In genomic region chr2:236982693-236983092, GRCh38 we compare ENCODE assay signal across 21 cellular contexts.
DNase-seq lines count a peak whose midpoint lies in the region; ATAC-seq, FAIRE-seq and TF ChIP-seq lines count a peak whose summit lies in the region.
"Had no signal": no experiment of that assay in that cellular context is flagged by ENCODE, and none has a peak within 500 bp of the region (broad histone marks: within the 10 kb centered on the region; RNA-seq: fewer than 3 reads in every experiment).

No MANE protein-coding gene starts in this region.

- peaks cover 0 to 13% (median 5%) of the 10 kb centered on the region in 3 experiments; a peak in 3 of 7 replicates for H3K36me3 Mint-ChIP-seq in H9 (ENCODE audit: insufficient read depth in 1 of 3, low read depth in 3 of 3)
- H3K36me3 Mint-ChIP-seq: CD14-positive monocyte; CD4-positive, alpha-beta memory T cell; IgD-negative memory B cell had no signal

- peak; percentile 1 for DNase-seq in H9
- DNase-seq in hepatocyte (ENCODE audit: low spot score) = no peak
- DNase-seq in mesenteric fat pad (ENCODE audit: low spot score) = peak; percentile 26
- peak; percentile 58 for DNase-seq in small intestine
- no peak for DNase-seq in NCI-H226
- DNase-seq in inferior parietal cortex (ENCODE audit: extremely low spot score) = no peak
- no peak for DNase-seq in stimulated activated naive CD4-positive, alpha-beta T cell (lab: John Stamatoyannopoulos, UW)
- DNase-seq: 8988T; CD4-positive, alpha-beta memory T cell; DMS153; DMS79; GDM1; HFFc6 had no signal

- H3K9ac ChIP-seq in H9 (ENCODE audit: extremely low read depth, insufficient read length, low read length) = no peak overlapping the region
- H3K9ac ChIP-seq: BLaER1 had no signal

- no peak overlapping the region for H3K27ac ChIP-seq in H9 (ENCODE audit: insufficient read length, low read depth, low read length)
- H3K27ac ChIP-seq in hepatocyte = peak overlapping the region; percentile 70
- H3K27ac ChIP-seq in small intestine (ENCODE audit: low read depth in 1 of 2, low read length in 1 of 2) = no peak overlapping the region
- H3K27ac ChIP-seq: BLaER1 had no signal

- no peaks in the 10 kb centered on the region for H3K9me2 ChIP-seq in hepatocyte (replicated peaks; ENCODE audit: insufficient read depth)

- FAIRE-seq in small intestine (lab: Jason Lieb, UNC) = no peak
- FAIRE-seq: GM12892, GM19239, HepG2 had no signal

- H2AK5ac ChIP-seq in H9 (ENCODE audit: insufficient read length, low read length) = no peak overlapping the region

- H3K9me3 Mint-ChIP-seq in H9 = peaks cover 7 to 13% of the 10 kb centered on the region in 2 experiments; a peak in 4 of 5 replicates

- H3K4ac ChIP-seq in H9 (ENCODE audit: low read depth, low read length) = no peak overlapping the region

- H3K4me2 ChIP-seq in H9 (ENCODE audit: insufficient read depth, insufficient read length, low read length) = no peak overlapping the region
- H3K4me2 ChIP-seq in hepatocyte = no peak overlapping the region
- H3K4me2 ChIP-seq: BLaER1 had no signal

- H3K27me3 Mint-ChIP-seq in H9 (ENCODE audit: low read depth) = peaks cover 13% of the 10 kb centered on the region

- H3K79me2 ChIP-seq in H9 (ENCODE audit: insufficient read depth, low read length) (no peaks in the 10 kb centered on the region), hepatocyte (no peaks in the 10 kb centered on the region)

- no peak overlapping the region for H4K5ac ChIP-seq in H9 (ENCODE audit: insufficient read length, low read depth, low read length)

- H3K4me3 ChIP-seq in hepatocyte (no peak overlapping the region), small intestine (ENCODE audit: low read depth in 1 of 2, low read length in 2 of 2) (no peak overlapping the region)
- H3K4me3 ChIP-seq: BLaER1 had no signal

- no peak for TF ChIP-seq CTCF in H9 (conservative IDR thresholded peaks at IDR 0.05)
- no peak for TF ChIP-seq CTCF in hepatocyte (IDR thresholded peaks at IDR 0.05; ENCODE audit: poor library complexity)

- no peak overlapping the region for H2BK120ac ChIP-seq in H9 (ENCODE audit: low read depth, low read length, poor library complexity, severe bottlenecking)

- no peak for ATAC-seq in GM18519 (IDR thresholded peaks at IDR 0.05; ENCODE audit: low FRiP score, unreplicated experiment)
- ATAC-seq: HCT116, HepG2 had no signal

- H3K18ac ChIP-seq in H9 (ENCODE audit: insufficient read length, low read depth, low read length) = no peak overlapping the region

- no peaks in the 10 kb centered on the region for H3K4me1 Mint-ChIP-seq in H9
- H3K4me1 Mint-ChIP-seq: CD4-positive, alpha-beta memory T cell had no signal

- H3K9me3 ChIP-seq in H9 (ENCODE audit: control insufficient read depth, low read depth, low read length) (no peaks in the 10 kb centered on the region), hepatocyte (ENCODE audit: low read depth) (no peaks in the 10 kb centered on the region), small intestine (ENCODE audit: control insufficient read depth, low read depth) (no peaks in the 10 kb centered on the region)

- no peak overlapping the region for H3K56ac ChIP-seq in H9 (ENCODE audit: insufficient read length, low read depth, low read length)

- no peak overlapping the region for H2BK20ac ChIP-seq in H9 (ENCODE audit: low read depth, low read length, poor library complexity, severe bottlenecking)

- H3K14ac ChIP-seq in H9 (ENCODE audit: insufficient read depth, low read length) = no peak overlapping the region

- H2BK12ac ChIP-seq in H9 (ENCODE audit: insufficient read length, low read depth, low read length) = no peak overlapping the region

- WGBS in H9 (ENCODE audit: extremely low coverage, insufficient read length, low lambda C conversion rate) = no CpG with 5 or more reads among the region's 1 CpG
- WGBS in hepatocyte (ENCODE audit: low lambda C conversion rate, missing lambda C conversion rate) = 75% methylated on average over 1 of the region's 1 CpG
- WGBS in small intestine, 3 donors = 83 to 92% (median 86%) methylated on average over 1 of the region's 1 CpG

- H2BK15ac ChIP-seq in H9 (ENCODE audit: low read depth, low read length) = no peak overlapping the region

- H3K36me3 ChIP-seq in hepatocyte (replicated peaks; ENCODE audit: insufficient read depth, low read depth) (no peaks in the 10 kb centered on the region), small intestine (ENCODE audit: control insufficient read depth in 2 of 2, insufficient read depth in 2 of 2, low read length in 2 of 2) (no peaks in the 10 kb centered on the region)
- H3K36me3 ChIP-seq: BLaER1 had no signal

- no peaks in the 10 kb centered on the region for H4K20me1 ChIP-seq in H9 (ENCODE audit: control insufficient read depth, insufficient read depth, insufficient read length)
- no peaks in the 10 kb centered on the region for H4K20me1 ChIP-seq in hepatocyte (ENCODE audit: insufficient read depth, poor library complexity, severe bottlenecking)
- H4K20me1 ChIP-seq: BLaER1 had no signal

- no peak overlapping the region for H2BK5ac ChIP-seq in H9 (ENCODE audit: insufficient read length, low read length)

- no peak overlapping the region for H3K23ac ChIP-seq in H9 (ENCODE audit: insufficient read length, low read depth, low read length)

- H3T11ph ChIP-seq in H9 (ENCODE audit: low read length) = no peak overlapping the region

- no peaks in the 10 kb centered on the region for H3K23me2 ChIP-seq in H9 (ENCODE audit: insufficient read length, low read depth, low read length, poor library complexity, severe bottlenecking)

- no peak overlapping the region for H4K91ac ChIP-seq in H9 (ENCODE audit: insufficient read length, low read depth, low read length)

- H2AFZ ChIP-seq in H9 (ENCODE audit: low read length) = no peak overlapping the region
- H2AFZ ChIP-seq in hepatocyte = no peak overlapping the region

- H3K27ac Mint-ChIP-seq in H9 = no peak overlapping the region
- H3K27ac Mint-ChIP-seq: CD14-positive monocyte; CD4-positive, alpha-beta memory T cell; HFFc6; IgD-negative memory B cell had no signal

- H4K8ac ChIP-seq in H9 (replicated peaks; ENCODE audit: insufficient read length, low read depth, low read length) = no peak overlapping the region

- H3K27me3 ChIP-seq in H9 (ENCODE audit: insufficient read depth, low read length) (no peaks in the 10 kb centered on the region), hepatocyte (no peaks in the 10 kb centered on the region), small intestine (ENCODE audit: control insufficient read depth in 2 of 2, insufficient read depth in 2 of 2, low read length in 2 of 2) (no peaks in the 10 kb centered on the region)
- H3K27me3 ChIP-seq: BLaER1 had no signal

- no peaks in the 10 kb centered on the region; the same call in 1 of the 2 replicates for H3K4me1 ChIP-seq in H9 (ENCODE audit: insufficient read depth, low read length)
- H3K4me1 ChIP-seq in hepatocyte (ENCODE audit: insufficient read depth) = peaks cover 13% of the 10 kb centered on the region
- no peaks in the 10 kb centered on the region for H3K4me1 ChIP-seq in small intestine (ENCODE audit: control insufficient read depth in 2 of 2, insufficient read depth in 1 of 2, low read depth in 1 of 2, low read length in 1 of 2)

- no peak overlapping the region for H3K4me3 Mint-ChIP-seq in H9
- H3K4me3 Mint-ChIP-seq: CD14-positive monocyte; CD4-positive, alpha-beta memory T cell; HFFc6; IgD-negative memory B cell had no signal

- no peaks in the 10 kb centered on the region for H3K79me1 ChIP-seq in H9 (ENCODE audit: insufficient read depth, low read depth, low read length, poor library complexity, severe bottlenecking)

Comparison
In these comparisons a context has a peak if more than half of its experiments do, and no peak if none do; other contexts are left out.
1. DNase-seq: peak in H9 (single experiment), mesenteric fat pad (single experiment) and small intestine (single experiment); none in hepatocyte (single experiment), NCI-H226 (single experiment), inferior parietal cortex (single experiment) and stimulated activated naive CD4-positive, alpha-beta T cell (0 of 6).